1 cellular context compared by ENCODE assay signal in genomic region chr2:84889332-84889731, GRCh38.
TF ChIP-seq lines count a peak whose summit lies in the region.

No MANE protein-coding gene starts in this region.

TF ChIP-seq in HEK293, 187 proteins besides CTCF, POLR2A, EP300 and RAD21 (continued from another document):
- 0 out of 2 replicates have a peak, but pooled peaks have one; percentile 4 for TF ChIP-seq PRDM10 (tag by site-specific recombination; IDR thresholded peaks at IDR 0.05)
